1 cellular context compared by ENCODE assay signal in genomic region chr6:33744001-33744848, GRCh38.
TF ChIP-seq lines count a peak whose summit lies in the region.

No MANE protein-coding gene starts in this region.

TF ChIP-seq in HepG2, 621 proteins besides CTCF, POLR2A, EP300 and RAD21 (continues in another document):
- TF ChIP-seq NCOA5 (CRISPR knock-in tag; IDR thresholded peaks at IDR 0.05) (no peak), ZNF776 (CRISPR knock-in tag; IDR thresholded peaks at IDR 0.05) (no peak), ZNF18 (CRISPR knock-in tag; IDR thresholded peaks at IDR 0.05; ENCODE audit: insufficient replicate concordance) (no peak), GATAD2A (CRISPR knock-in tag; IDR thresholded peaks at IDR 0.05) (peak; percentile 68), NR3C1 (CRISPR knock-in tag; IDR thresholded peaks at IDR 0.05) (no peak), RXRA (CRISPR knock-in tag; IDR thresholded peaks at IDR 0.05) (peak; percentile 56; the same call in 1 of the 2 replicates), PAF1 (CRISPR knock-in tag; IDR thresholded peaks at IDR 0.05) (no peak), KLF12 (CRISPR knock-in tag; IDR thresholded peaks at IDR 0.05; ENCODE audit: borderline replicate concordance) (no peak), ZEB1 (IDR thresholded peaks at IDR 0.05; ENCODE audit: insufficient replicate concordance, low read depth) (no peak), TFDP1 (CRISPR knock-in tag; IDR thresholded peaks at IDR 0.05; ENCODE audit: borderline replicate concordance) (no peak), MLXIP (CRISPR knock-in tag; IDR thresholded peaks at IDR 0.05; ENCODE audit: borderline replicate concordance) (no peak), SATB2 (CRISPR knock-in tag; IDR thresholded peaks at IDR 0.05) (no peak), ZBTB14 (CRISPR knock-in tag; IDR thresholded peaks at IDR 0.05) (no peak), ZNF644 (CRISPR knock-in tag; IDR thresholded peaks at IDR 0.05; ENCODE audit: low read depth) (no peak), ZNF564 (CRISPR knock-in tag; IDR thresholded peaks at IDR 0.05) (no peak), ZNF549 (CRISPR knock-in tag; IDR thresholded peaks at IDR 0.05) (no peak), AFF4 (CRISPR knock-in tag; IDR thresholded peaks at IDR 0.05) (no peak), HOXA3 (CRISPR knock-in tag; IDR thresholded peaks at IDR 0.05) (peak; percentile 35; the same call in 1 of the 2 replicates), RFXANK (CRISPR knock-in tag; IDR thresholded peaks at IDR 0.05) (no peak), NR1H2 (CRISPR knock-in tag; IDR thresholded peaks at IDR 0.05; ENCODE audit: borderline replicate concordance, low read depth) (no peak), ZNF770 (CRISPR knock-in tag; IDR thresholded peaks at IDR 0.05) (no peak), ZNF598 (CRISPR knock-in tag; IDR thresholded peaks at IDR 0.05; ENCODE audit: borderline replicate concordance) (no peak), ATF7-NPFF (CRISPR knock-in tag; IDR thresholded peaks at IDR 0.05; ENCODE audit: low read depth) (no peak), ZNF766 (CRISPR knock-in tag; IDR thresholded peaks at IDR 0.05; ENCODE audit: borderline replicate concordance) (no peak), SMAD3 (CRISPR knock-in tag; IDR thresholded peaks at IDR 0.05) (peak; percentile 58; the same call in 1 of the 2 replicates)
- TF ChIP-seq, protein P1, sequence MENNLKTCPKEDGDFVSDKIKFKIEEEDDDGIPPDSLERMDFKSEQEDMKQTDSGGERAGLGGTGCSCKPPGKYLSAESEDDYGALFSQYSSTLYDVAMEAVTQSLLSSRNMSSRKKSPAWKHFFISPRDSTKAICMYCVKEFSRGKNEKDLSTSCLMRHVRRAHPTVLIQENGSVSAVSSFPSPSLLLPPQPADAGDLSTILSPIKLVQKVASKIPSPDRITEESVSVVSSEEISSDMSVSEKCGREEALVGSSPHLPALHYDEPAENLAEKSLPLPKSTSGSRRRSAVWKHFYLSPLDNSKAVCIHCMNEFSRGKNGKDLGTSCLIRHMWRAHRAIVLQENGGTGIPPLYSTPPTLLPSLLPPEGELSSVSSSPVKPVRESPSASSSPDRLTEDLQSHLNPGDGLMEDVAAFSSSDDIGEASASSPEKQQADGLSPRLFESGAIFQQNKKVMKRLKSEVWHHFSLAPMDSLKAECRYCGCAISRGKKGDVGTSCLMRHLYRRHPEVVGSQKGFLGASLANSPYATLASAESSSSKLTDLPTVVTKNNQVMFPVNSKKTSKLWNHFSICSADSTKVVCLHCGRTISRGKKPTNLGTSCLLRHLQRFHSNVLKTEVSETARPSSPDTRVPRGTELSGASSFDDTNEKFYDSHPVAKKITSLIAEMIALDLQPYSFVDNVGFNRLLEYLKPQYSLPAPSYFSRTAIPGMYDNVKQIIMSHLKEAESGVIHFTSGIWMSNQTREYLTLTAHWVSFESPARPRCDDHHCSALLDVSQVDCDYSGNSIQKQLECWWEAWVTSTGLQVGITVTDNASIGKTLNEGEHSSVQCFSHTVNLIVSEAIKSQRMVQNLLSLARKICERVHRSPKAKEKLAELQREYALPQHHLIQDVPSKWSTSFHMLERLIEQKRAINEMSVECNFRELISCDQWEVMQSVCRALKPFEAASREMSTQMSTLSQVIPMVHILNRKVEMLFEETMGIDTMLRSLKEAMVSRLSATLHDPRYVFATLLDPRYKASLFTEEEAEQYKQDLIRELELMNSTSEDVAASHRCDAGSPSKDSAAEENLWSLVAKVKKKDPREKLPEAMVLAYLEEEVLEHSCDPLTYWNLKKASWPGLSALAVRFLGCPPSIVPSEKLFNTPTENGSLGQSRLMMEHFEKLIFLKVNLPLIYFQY (CRISPR knock-in tag; IDR thresholded peaks at IDR 0.05; ENCODE audit: borderline replicate concordance) = no peak
- TF ChIP-seq, protein P2, sequence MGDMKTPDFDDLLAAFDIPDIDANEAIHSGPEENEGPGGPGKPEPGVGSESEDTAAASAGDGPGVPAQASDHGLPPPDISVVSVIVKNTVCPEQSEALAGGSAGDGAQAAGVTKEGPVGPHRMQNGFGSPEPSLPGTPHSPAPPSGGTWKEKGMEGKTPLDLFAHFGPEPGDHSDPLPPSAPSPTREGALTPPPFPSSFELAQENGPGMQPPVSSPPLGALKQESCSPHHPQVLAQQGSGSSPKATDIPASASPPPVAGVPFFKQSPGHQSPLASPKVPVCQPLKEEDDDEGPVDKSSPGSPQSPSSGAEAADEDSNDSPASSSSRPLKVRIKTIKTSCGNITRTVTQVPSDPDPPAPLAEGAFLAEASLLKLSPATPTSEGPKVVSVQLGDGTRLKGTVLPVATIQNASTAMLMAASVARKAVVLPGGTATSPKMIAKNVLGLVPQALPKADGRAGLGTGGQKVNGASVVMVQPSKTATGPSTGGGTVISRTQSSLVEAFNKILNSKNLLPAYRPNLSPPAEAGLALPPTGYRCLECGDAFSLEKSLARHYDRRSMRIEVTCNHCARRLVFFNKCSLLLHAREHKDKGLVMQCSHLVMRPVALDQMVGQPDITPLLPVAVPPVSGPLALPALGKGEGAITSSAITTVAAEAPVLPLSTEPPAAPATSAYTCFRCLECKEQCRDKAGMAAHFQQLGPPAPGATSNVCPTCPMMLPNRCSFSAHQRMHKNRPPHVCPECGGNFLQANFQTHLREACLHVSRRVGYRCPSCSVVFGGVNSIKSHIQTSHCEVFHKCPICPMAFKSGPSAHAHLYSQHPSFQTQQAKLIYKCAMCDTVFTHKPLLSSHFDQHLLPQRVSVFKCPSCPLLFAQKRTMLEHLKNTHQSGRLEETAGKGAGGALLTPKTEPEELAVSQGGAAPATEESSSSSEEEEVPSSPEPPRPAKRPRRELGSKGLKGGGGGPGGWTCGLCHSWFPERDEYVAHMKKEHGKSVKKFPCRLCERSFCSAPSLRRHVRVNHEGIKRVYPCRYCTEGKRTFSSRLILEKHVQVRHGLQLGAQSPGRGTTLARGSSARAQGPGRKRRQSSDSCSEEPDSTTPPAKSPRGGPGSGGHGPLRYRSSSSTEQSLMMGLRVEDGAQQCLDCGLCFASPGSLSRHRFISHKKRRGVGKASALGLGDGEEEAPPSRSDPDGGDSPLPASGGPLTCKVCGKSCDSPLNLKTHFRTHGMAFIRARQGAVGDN (CRISPR knock-in tag; IDR thresholded peaks at IDR 0.05) = no peak
- TF ChIP-seq, protein P3, sequence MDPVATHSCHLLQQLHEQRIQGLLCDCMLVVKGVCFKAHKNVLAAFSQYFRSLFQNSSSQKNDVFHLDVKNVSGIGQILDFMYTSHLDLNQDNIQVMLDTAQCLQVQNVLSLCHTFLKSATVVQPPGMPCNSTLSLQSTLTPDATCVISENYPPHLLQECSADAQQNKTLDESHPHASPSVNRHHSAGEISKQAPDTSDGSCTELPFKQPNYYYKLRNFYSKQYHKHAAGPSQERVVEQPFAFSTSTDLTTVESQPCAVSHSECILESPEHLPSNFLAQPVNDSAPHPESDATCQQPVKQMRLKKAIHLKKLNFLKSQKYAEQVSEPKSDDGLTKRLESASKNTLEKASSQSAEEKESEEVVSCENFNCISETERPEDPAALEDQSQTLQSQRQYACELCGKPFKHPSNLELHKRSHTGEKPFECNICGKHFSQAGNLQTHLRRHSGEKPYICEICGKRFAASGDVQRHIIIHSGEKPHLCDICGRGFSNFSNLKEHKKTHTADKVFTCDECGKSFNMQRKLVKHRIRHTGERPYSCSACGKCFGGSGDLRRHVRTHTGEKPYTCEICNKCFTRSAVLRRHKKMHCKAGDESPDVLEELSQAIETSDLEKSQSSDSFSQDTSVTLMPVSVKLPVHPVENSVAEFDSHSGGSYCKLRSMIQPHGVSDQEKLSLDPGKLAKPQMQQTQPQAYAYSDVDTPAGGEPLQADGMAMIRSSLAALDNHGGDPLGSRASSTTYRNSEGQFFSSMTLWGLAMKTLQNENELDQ (CRISPR knock-in tag; IDR thresholded peaks at IDR 0.05; ENCODE audit: borderline replicate concordance) = peak; percentile 74; the same call in 1 of the 2 replicates
